Comparison of ENCODE assay signal across 11 cellular contexts in genomic region chr19:45816236-45817009, GRCh38. TPM values are rescaled to one million over a fixed set of nuclear protein-coding genes. Genes with fewer than 3 reads are reported as not detected.
DNase-seq lines count a peak whose midpoint lies in the region; ATAC-seq, FAIRE-seq and TF ChIP-seq lines count a peak whose summit lies in the region.
"Had no signal": no experiment of that assay in that cellular context is flagged by ENCODE, and none has a peak within 500 bp of the region (broad histone marks: within the 10 kb centered on the region; RNA-seq: fewer than 3 reads in every experiment).

No MANE protein-coding gene starts in this region.

- ATAC-seq in GM21576 (IDR thresholded peaks at IDR 0.05; ENCODE audit: unreplicated experiment): no peak
- ATAC-seq in HG03469 (IDR thresholded peaks at IDR 0.05; ENCODE audit: unreplicated experiment): no peak

- POLR2A ChIA-PET in RWPE1 (lab: Yijun Ruan, JAX; ENCODE audit: low non-redundant PET): interaction anchor here (0.7 kb wide), 1 partner anchor 326 kb away, joined by 7 read pairs; no protein-coding TSS in a partner anchor

- CTCF ChIA-PET in RWPE1 (lab: Yijun Ruan, JAX): interaction anchor here (0.6 to 1.9 kb wide), 25 partner anchors 11 to 250 kb away, joined by 3 to 20 read pairs (median 4); partner anchors contain the start of gene FOXA3

- FAIRE-seq in D721Med (lab: Jason Lieb, UNC): no peak

- DNase-seq in GM10266 (ENCODE audit: extremely low spot score) (no peak), RWPE1 (ENCODE audit: low spot score) (no peak), right atrium auricular region (ENCODE audit: low spot score) (no peak), D721Med (ENCODE audit: insufficient read length, low spot score) (no peak), SW480 (ENCODE audit: low spot score) (no peak)

- H2AFZ ChIP-seq in neuron (ENCODE audit: low read depth, low read length): no peak overlapping the region
- H2AFZ ChIP-seq: GM23248 had no signal

- H3K27me3 ChIP-seq in right atrium auricular region (no peaks in the 10 kb centered on the region), neuron (ENCODE audit: insufficient read depth, low read length) (no peaks in the 10 kb centered on the region)
- H3K27me3 ChIP-seq: MG63 had no signal

- H3K27ac ChIP-seq in RWPE1 (peak overlapping the region; percentile 43), right atrium auricular region (peak overlapping the region; percentile 55 to 70)
- H3K27ac ChIP-seq: coronary artery, GM23248 had no signal

- TF ChIP-seq CTCF in GM10266 (IDR thresholded peaks at IDR 0.05; ENCODE audit: control insufficient read depth, insufficient read depth, low read depth, missing control alignments) (peak; percentile 21), RWPE1 (conservative IDR thresholded peaks at IDR 0.05; ENCODE audit: low read depth) (no peak), right atrium auricular region (IDR thresholded peaks at IDR 0.05) (no peak), D721Med (IDR thresholded peaks at IDR 0.05; ENCODE audit: insufficient read depth, missing control alignments) (no peak)

- H3K9me3 ChIP-seq in right atrium auricular region (no peaks in the 10 kb centered on the region), neuron (ENCODE audit: low read length) (no peaks in the 10 kb centered on the region)
- H3K9me3 ChIP-seq: MG63 had no signal

- H3K4me1 ChIP-seq in right atrium auricular region: peaks cover 0 to 26% of the 10 kb centered on the region in 2 donors
- H3K4me1 ChIP-seq in neuron (ENCODE audit: insufficient read depth, low read length): peaks cover 15% of the 10 kb centered on the region

- H3K36me3 ChIP-seq in right atrium auricular region (peaks cover 21% of the 10 kb centered on the region), neuron (ENCODE audit: insufficient read depth, low read length) (peaks cover 20% of the 10 kb centered on the region)

- H3K4me3 ChIP-seq in right atrium auricular region: peak overlapping the region; percentile 46 to 55
- peak overlapping the region; percentile 36 for H3K4me3 ChIP-seq in neuron (ENCODE audit: low read length)
- H3K4me3 ChIP-seq: GM23248, MG63 had no signal

RNA-seq across cellular contexts. Expression of gene RSPH6A, which starts 1.3 kb away (rescaled TPM):
- not detected for total RNA-seq in right atrium auricular region
- total RNA-seq: GM23248 had no signal

RNA-seq across cellular contexts. Expression of gene DMWD, which starts 23.8 kb away (rescaled TPM):
- 10 to 100 TPM; 41.5 to 55.9 TPM for total RNA-seq in right atrium auricular region

RNA-seq across cellular contexts. Expression of gene DMPK, which starts 34.1 kb away (rescaled TPM):
- 100 to 1,000 TPM; 107 to 214 TPM for total RNA-seq in right atrium auricular region

RNA-seq across cellular contexts. Expression of gene SYMPK, which starts 46.5 kb away (rescaled TPM):
- total RNA-seq in right atrium auricular region: 10 to 100 TPM; 16.4 to 20.6 TPM

RNA-seq across cellular contexts. Expression of gene SIX5, which starts 47.4 kb away (rescaled TPM):
- 10 to 100 TPM in 1 of 2 donors, 1 to 10 TPM in 1; 9.3 to 18.6 TPM for total RNA-seq in right atrium auricular region
